Comparison of ENCODE assay signal across 8 cellular contexts in the genomic region with DNA sequence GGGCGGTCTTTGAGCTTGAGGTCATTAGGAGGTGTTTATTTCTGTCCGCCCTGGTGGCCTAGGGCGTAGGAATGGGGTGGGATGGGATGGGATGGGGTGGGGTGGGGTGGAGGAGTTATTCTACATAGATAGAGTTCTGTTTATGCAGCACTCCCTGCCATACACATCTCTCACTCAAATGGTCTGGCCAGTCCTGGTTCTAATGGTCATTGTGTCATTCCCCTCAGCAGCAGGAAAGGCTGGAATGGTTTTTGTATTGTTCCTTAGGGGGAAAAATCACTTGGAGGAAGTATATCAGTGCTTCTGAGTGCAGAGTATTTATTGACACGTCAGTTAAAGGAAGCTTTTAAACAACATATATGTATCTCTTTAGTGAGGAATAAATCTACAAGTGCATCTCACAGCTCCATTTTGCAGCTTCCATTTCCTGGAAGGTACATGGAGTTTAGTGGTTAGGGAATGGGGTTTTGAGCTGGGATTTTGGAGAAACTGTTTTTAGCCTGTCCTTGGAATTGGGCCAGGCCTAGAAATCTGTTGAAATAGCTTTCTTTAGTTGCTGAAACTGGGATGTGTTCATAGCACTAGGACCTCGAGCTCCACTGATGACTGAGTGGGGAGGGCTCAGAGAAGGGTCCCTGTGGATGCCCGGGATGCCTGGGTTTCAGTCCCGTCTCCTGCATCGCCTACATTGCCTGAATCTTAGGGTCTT. TPM values are rescaled to one million over a fixed set of nuclear protein-coding genes. Genes with fewer than 3 reads are reported as not detected.
DNase-seq lines count a peak whose midpoint lies in the region; ATAC-seq and TF ChIP-seq lines count a peak whose summit lies in the region.

No MANE protein-coding gene starts in this region.

- peaks cover 45% of the 10 kb centered on the region for H3K4me1 ChIP-seq in fibroblast of lung (ENCODE audit: control insufficient read depth, extremely low read depth, insufficient read depth, low read length)
- peaks cover 55% of the 10 kb centered on the region for H3K4me1 ChIP-seq in ovary (ENCODE audit: insufficient read depth)
- no peaks in the 10 kb centered on the region for H3K4me1 ChIP-seq in PC-3 (ENCODE audit: insufficient read depth, low read length)

- no peak for TF ChIP-seq POLR2A in ovary (IDR thresholded peaks at IDR 0.05)

- no peaks in the 10 kb centered on the region for H4K20me1 ChIP-seq in SU-DHL-6 (ENCODE audit: low read depth, low read length)
- no peaks in the 10 kb centered on the region for H4K20me1 ChIP-seq in fibroblast of lung (ENCODE audit: control insufficient read depth, extremely low read depth, insufficient read depth, low read length)
- H4K20me1 ChIP-seq in PC-3 (ENCODE audit: low read length), result no peaks in the 10 kb centered on the region

- TF ChIP-seq CTCF in C4-2B (conservative IDR thresholded peaks at IDR 0.05), result no peak
- no peak for TF ChIP-seq CTCF in SU-DHL-6 (IDR thresholded peaks at IDR 0.05; ENCODE audit: insufficient read depth, low read length, poor library complexity, severe bottlenecking)
- TF ChIP-seq CTCF in fibroblast of lung (conservative IDR thresholded peaks at IDR 0.05 in 1 of 2, IDR thresholded peaks at IDR 0.05 in 1 of 2; ENCODE audit: low read depth in 1 of 2, low read length in 2 of 2), result no peak
- no peak for TF ChIP-seq CTCF in ovary (IDR thresholded peaks at IDR 0.05)
- TF ChIP-seq CTCF in PC-3 (conservative IDR thresholded peaks at IDR 0.05; ENCODE audit: low read depth, low read length), result no peak

- CTCF ChIA-PET in PC-3 (lab: Charles Lee), result no interaction called here

- DNase-seq in fibroblast of lung (ENCODE audit: low read depth in 2 of 2), result peak; percentile 24 to 73
- peak in 4 of 5 donors; percentile 43 to 74 (median 58) for DNase-seq in ovary
- no peak for DNase-seq in PC-3
- DNase-seq in MV-4-11 (lab: John Stamatoyannopoulos, UW), result no peak

- ATAC-seq in PC-3 (no peak), GM21786 (IDR thresholded peaks at IDR 0.05; ENCODE audit: unreplicated experiment) (no peak), HG03039 (IDR thresholded peaks at IDR 0.05; ENCODE audit: unreplicated experiment) (no peak)

- no peak overlapping the region for H3K4me2 ChIP-seq in SU-DHL-6 (ENCODE audit: low read depth, low read length, poor library complexity, severe bottlenecking)
- H3K4me2 ChIP-seq in fibroblast of lung (ENCODE audit: extremely low read depth, insufficient read depth, low read length), result peak overlapping the region; percentile 26
- H3K4me2 ChIP-seq in PC-3 (ENCODE audit: low read length), result no peak overlapping the region

- intact Hi-C loops in ovary (cut with DNase I) (loop anchor here in 1 of 4 donors (5.0 kb wide), 1 partner anchor 35 kb away; no protein-coding TSS in a partner anchor), PC-3 (cut with micrococcal nuclease) (no loop called here)

- no peaks in the 10 kb centered on the region for H3F3A ChIP-seq in SU-DHL-6 (ENCODE audit: insufficient read depth)
- no peaks in the 10 kb centered on the region for H3F3A ChIP-seq in PC-3 (ENCODE audit: low read length, unreplicated experiment)

- H2AFZ ChIP-seq in SU-DHL-6 (ENCODE audit: low read depth, low read length, severe bottlenecking) (no peak overlapping the region), fibroblast of lung (ENCODE audit: low read length) (no peak overlapping the region), PC-3 (ENCODE audit: low read length) (no peak overlapping the region)

- H3K9me3 ChIP-seq in SU-DHL-6 (ENCODE audit: insufficient read depth, low read length) (no peaks in the 10 kb centered on the region), fibroblast of lung (ENCODE audit: control insufficient read depth, insufficient read depth, low read depth, low read length) (no peaks in the 10 kb centered on the region), ovary (no peaks in the 10 kb centered on the region), PC-3 (ENCODE audit: low read length) (no peaks in the 10 kb centered on the region)

- no peak overlapping the region for H3K4me3 ChIP-seq in SU-DHL-6 (ENCODE audit: insufficient read depth, low read length, poor library complexity, severe bottlenecking)
- H3K4me3 ChIP-seq in fibroblast of lung (replicated peaks in 1 of 4; ENCODE audit: control extremely low read depth in 1 of 4, insufficient read depth in 1 of 4, low read depth in 3 of 4, low read length in 4 of 4), result peak overlapping the region in 2 of 4 experiments; percentile 5 to 21
- H3K4me3 ChIP-seq in ovary, result no peak overlapping the region
- H3K4me3 ChIP-seq in PC-3 (ENCODE audit: low read length), result no peak overlapping the region

- WGBS in ovary, 3 donors, result 23 to 32% (median 27%) methylated on average over 8 of the region's 8 CpGs

- H3K27me3 ChIP-seq in SU-DHL-6 (ENCODE audit: low read length) (no peaks in the 10 kb centered on the region), fibroblast of lung (ENCODE audit: control insufficient read depth, insufficient read depth, low read length) (no peaks in the 10 kb centered on the region), ovary (no peaks in the 10 kb centered on the region), PC-3 (ENCODE audit: low read length) (no peaks in the 10 kb centered on the region)

- H3K79me2 ChIP-seq in SU-DHL-6 (ENCODE audit: insufficient read depth, low read length) (no peaks in the 10 kb centered on the region), fibroblast of lung (ENCODE audit: control insufficient read depth, insufficient read depth, low read length) (peaks cover 80% of the 10 kb centered on the region), PC-3 (ENCODE audit: low read length) (no peaks in the 10 kb centered on the region)

- no peak for TF ChIP-seq EP300 in ovary (IDR thresholded peaks at IDR 0.05)

- POLR2A ChIA-PET in PC-3 (lab: Charles Lee; ENCODE audit: unreplicated experiment), result no interaction called here

- H3K9ac ChIP-seq in SU-DHL-6 (ENCODE audit: low read length) (no peak overlapping the region), fibroblast of lung (ENCODE audit: insufficient read depth, low read length) (no peak overlapping the region), PC-3 (ENCODE audit: low read length) (no peak overlapping the region)

- H3K9me2 ChIP-seq in SU-DHL-6 (replicated peaks; ENCODE audit: insufficient read depth, low read length) (no peaks in the 10 kb centered on the region), PC-3 (replicated peaks; ENCODE audit: low read length) (no peaks in the 10 kb centered on the region)

- no peaks in the 10 kb centered on the region for H3K36me3 ChIP-seq in SU-DHL-6 (ENCODE audit: low read length)
- no peaks in the 10 kb centered on the region for H3K36me3 ChIP-seq in fibroblast of lung (ENCODE audit: control insufficient read depth, insufficient read depth, low read length)
- H3K36me3 ChIP-seq in ovary, result no peaks in the 10 kb centered on the region
- no peaks in the 10 kb centered on the region for H3K36me3 ChIP-seq in PC-3 (ENCODE audit: low read depth, low read length)

- peak overlapping the region; percentile 85 for H3K27ac ChIP-seq in C4-2B
- peak overlapping the region; percentile 28; the same call in 1 of the 2 replicates for H3K27ac ChIP-seq in SU-DHL-6 (ENCODE audit: low read depth, low read length)
- H3K27ac ChIP-seq in fibroblast of lung (ENCODE audit: insufficient read depth, low read length), result peak overlapping the region; percentile 32
- peak overlapping the region in 1 of 2 donors; percentile 82 for H3K27ac ChIP-seq in ovary
- no peak overlapping the region for H3K27ac ChIP-seq in PC-3 (ENCODE audit: low read length)

- no TSS peak for BruUV-seq in PC-3 (replicated peaks; lab: Mats Ljungman, UMichigan)

RNA-seq across cellular contexts. Expression of a gene that starts 8.3 kb away (rescaled TPM):
- 5.6 and 12.1 TPM in 2 replicates for total RNA-seq in fibroblast of lung
- 30.9 and 50.0 TPM in 2 replicates for polyA plus RNA-seq in fibroblast of lung
- 25.5 and 41.9 TPM in 2 replicates for polyA plus RNA-seq in fibroblast of lung (2012)
- polyA minus RNA-seq in fibroblast of lung (ENCODE audit: low replicate concordance), result 34.8 and 96.2 TPM in 2 replicates
- total RNA-seq in ovary, result 100 to 1,000 TPM in 1 of 7 donors, 10 to 100 TPM in 6; 38.5 to 103 (median 74.8) TPM
- polyA plus RNA-seq in ovary, result 10 to 100 TPM; 35.4 to 77.1 TPM
- not detected in 2 replicates for total RNA-seq in PC-3 (2014; rRNA removed)

RNA-seq across cellular contexts. Expression of a gene that starts 54.1 kb away (rescaled TPM):
- total RNA-seq in fibroblast of lung (13.9 and 19.2 TPM in 2 replicates), ovary (10 to 100 TPM; 26.7 to 54.9 (median 43.7) TPM), PC-3 (2014; rRNA removed) (not detected in 2 replicates)
- polyA plus RNA-seq in fibroblast of lung (1.6 and 2.2 TPM in 2 replicates), ovary (10 to 100 TPM; 24.8 to 58.9 TPM)
- 1.5 and 1.7 TPM in 2 replicates for polyA plus RNA-seq in fibroblast of lung (2012)
- not detected in 2 replicates for polyA minus RNA-seq in fibroblast of lung (ENCODE audit: low replicate concordance)

Comparison
In these comparisons a context has a peak if more than half of its experiments do, and no peak if none do; other contexts are left out.
1. DNase-seq: peak in fibroblast of lung (2 of 2) and ovary (4 of 5); none in PC-3 (single experiment) and MV-4-11 (single experiment).
2. RNA of a gene that starts 54.1 kb away (total RNA-seq): 26.7 to 54.9 TPM in ovary and 13.9 to 19.2 TPM in fibroblast of lung; not detected in PC-3; every median in the first group is over 10 times any median in the second.